In genomic region chr12:110176745-110177144, GRCh38 we compare ENCODE assay signal across 11 cellular contexts. TPM values are rescaled to one million over a fixed set of nuclear protein-coding genes. Genes with fewer than 3 reads are reported as not detected.
DNase-seq lines count a peak whose midpoint lies in the region; ATAC-seq and TF ChIP-seq lines count a peak whose summit lies in the region.
"Had no signal": no experiment of that assay in that cellular context is flagged by ENCODE, and none has a peak within 500 bp of the region (broad histone marks: within the 10 kb centered on the region; RNA-seq: fewer than 3 reads in every experiment).

No MANE protein-coding gene starts in this region.

- no peaks in the 10 kb centered on the region for H3K27me3 ChIP-seq in psoas muscle (ENCODE audit: insufficient read depth in 3 of 3, low read length in 2 of 3)

- intact Hi-C loops in psoas muscle (cut with DNase I): no loop called here

- peaks cover 47% of the 10 kb centered on the region for H3K4me1 ChIP-seq in psoas muscle

- ATAC-seq in psoas muscle: peak; percentile 54 to 83 (median 66)
- no peak for ATAC-seq in HG03175 (IDR thresholded peaks at IDR 0.05; ENCODE audit: unreplicated experiment)
- no peak for ATAC-seq in activated naive CD4-positive, alpha-beta T cell treated with anti-CD3 and anti-CD28 coated beads, Interleukin-2, amount 50 U/mL, for 72 hours
- no peak for ATAC-seq in activated CD4-positive, CD25-positive, alpha-beta regulatory T cell treated with anti-CD3 and anti-CD28 coated beads, Interleukin-2, amount 50 U/mL, for 24 hours
- ATAC-seq: mucosa of descending colon had no signal

- H3K36me3 ChIP-seq in psoas muscle (ENCODE audit: insufficient read depth in 1 of 2, low read depth in 1 of 2): no peaks in the 10 kb centered on the region

- no peaks in the 10 kb centered on the region for H3K9me3 ChIP-seq in psoas muscle
- H3K9me3 ChIP-seq: mucosa of descending colon had no signal

- H3K9me3 Mint-ChIP-seq in activated naive CD4-positive, alpha-beta T cell treated with anti-CD3 and anti-CD28 coated beads, Interleukin-2, amount 50 U/mL, for 72 hours: no peaks in the 10 kb centered on the region
- H3K9me3 Mint-ChIP-seq: activated CD4-positive, alpha-beta T cell treated with anti-CD3 and anti-CD28 coated beads, Interleukin-2, amount 10 ng/mL, durations not matched to agents 7 days and 5 days; activated T-helper 2 cell treated with anti-CD3 and anti-CD28 coated beads, Interferon-gamma antibody, Interleukin-2, Interleukin-4, amounts not matched to agents 10 μg/mL and 5 μg/mL and 100 μg/mL, durations not matched to agents 14 hours and 24 hours and 36 hours had no signal

- H3K27ac Mint-ChIP-seq in activated naive CD4-positive, alpha-beta T cell treated with anti-CD3 and anti-CD28 coated beads, Interleukin-2, amount 50 U/mL, for 72 hours: no peak overlapping the region
- H3K27ac Mint-ChIP-seq: activated CD4-positive, alpha-beta T cell treated with anti-CD3 and anti-CD28 coated beads, Interleukin-2, amount 10 ng/mL, durations not matched to agents 7 days and 5 days; activated T-helper 2 cell treated with anti-CD3 and anti-CD28 coated beads, Interferon-gamma antibody, Interleukin-2, Interleukin-4, amounts not matched to agents 10 μg/mL and 5 μg/mL and 100 μg/mL, durations not matched to agents 14 hours and 24 hours and 36 hours had no signal

- H3K36me3 Mint-ChIP-seq in activated naive CD4-positive, alpha-beta T cell treated with anti-CD3 and anti-CD28 coated beads, Interleukin-2, amount 50 U/mL, for 72 hours: no peaks in the 10 kb centered on the region

- no peak overlapping the region for H3K4me3 ChIP-seq in LNCaP clone FGC (ENCODE audit: low read depth, low read length)
- no peak overlapping the region for H3K4me3 ChIP-seq in psoas muscle
- H3K4me3 ChIP-seq: mucosa of descending colon had no signal

- no peak for TF ChIP-seq POLR2A in erythroblast (IDR thresholded peaks at IDR 0.05; ENCODE audit: low read length)

- no peak for TF ChIP-seq CTCF in LNCaP clone FGC (IDR thresholded peaks at IDR 0.05; ENCODE audit: control insufficient read depth, extremely low read depth, insufficient read depth)
- TF ChIP-seq CTCF in psoas muscle (IDR thresholded peaks at IDR 0.05): no peak

- DNase-seq in LNCaP clone FGC (ENCODE audit: low read depth) (peak; percentile 43), NCI-H446 treated with DMSO at 0.1 percent for 48 hours (lab: John Stamatoyannopoulos, UW) (peak; percentile 54), erythroblast (lab: John Stamatoyannopoulos, UW) (peak; percentile 29), psoas muscle (no peak)
- no peak for DNase-seq in activated naive CD4-positive, alpha-beta T cell treated with anti-CD3 and anti-CD28 coated beads, Interleukin-2, amount 50 U/mL, for 72 hours (ENCODE audit: low spot score in 2 of 2)
- DNase-seq: activated CD4-positive, alpha-beta T cell treated with anti-CD3 and anti-CD28 coated beads, Interleukin-2, amount 10 ng/mL, durations not matched to agents 7 days and 5 days; COR-L47; mucosa of descending colon had no signal

- 61 to 84% (median 74%) methylated on average over 1 of the region's 1 CpG for WGBS in psoas muscle, 3 donors

- peak overlapping the region; percentile 20 for H3K27ac ChIP-seq in psoas muscle

RNA-seq across cellular contexts. Expression of gene IFT81, which starts 52.6 kb away (rescaled TPM):
- 1 to 10 TPM; 4.1 to 9.6 (median 5.3) TPM for total RNA-seq in psoas muscle
- 1 to 10 TPM; 2.5 to 8.7 (median 3.8) TPM for polyA plus RNA-seq in psoas muscle
- total RNA-seq in activated naive CD4-positive, alpha-beta T cell treated with anti-CD3 and anti-CD28 coated beads, Interleukin-2, amount 50 U/mL, for 72 hours: 1 to 10 TPM; 1.0 to 3.9 TPM

Comparison
In these comparisons a context has a peak if more than half of its experiments do, and no peak if none do; other contexts are left out.
1. DNase-seq: peak in LNCaP clone FGC (single experiment), NCI-H446 treated with DMSO at 0.1 percent for 48 hours (single experiment) and erythroblast (2 of 2); none in psoas muscle (0 of 2) and activated naive CD4-positive, alpha-beta T cell treated with anti-CD3 and anti-CD28 coated beads, Interleukin-2, amount 50 U/mL, for 72 hours (0 of 2).
2. ATAC-seq: peak in psoas muscle (4 of 4); none in HG03175 (single experiment), activated naive CD4-positive, alpha-beta T cell treated with anti-CD3 and anti-CD28 coated beads, Interleukin-2, amount 50 U/mL, for 72 hours (0 of 2) and activated CD4-positive, CD25-positive, alpha-beta regulatory T cell treated with anti-CD3 and anti-CD28 coated beads, Interleukin-2, amount 50 U/mL, for 24 hours (0 of 2).